Comparison of ENCODE assay signal across 14 cellular contexts in genomic region chr4:139767168-139767567, GRCh38.
DNase-seq lines count a peak whose midpoint lies in the region; ATAC-seq and TF ChIP-seq lines count a peak whose summit lies in the region.
"Had no signal": no experiment of that assay in that cellular context is flagged by ENCODE, and none has a peak within 500 bp of the region (broad histone marks: within the 10 kb centered on the region; RNA-seq: fewer than 3 reads in every experiment).

No MANE protein-coding gene starts in this region.

- H3K27me3 Mint-ChIP-seq in activated B cell treated with CpG ODN at 0.5 μM for 24 hours = peaks cover 5% of the 10 kb centered on the region

- TF ChIP-seq CTCF in AG09309 (IDR thresholded peaks at IDR 0.05; ENCODE audit: control insufficient read depth, insufficient read depth, low read depth, low read length, missing control alignments) = no peak
- no peak for TF ChIP-seq CTCF in KMS-11 (conservative IDR thresholded peaks at IDR 0.05; ENCODE audit: low read depth, low read length)
- TF ChIP-seq CTCF in activated B cell treated with CpG ODN at 0.5 μM for 24 hours (IDR thresholded peaks at IDR 0.05) = no peak

- POLR2A ChIA-PET in activated B cell treated with CpG ODN at 0.5 μM for 24 hours (lab: Charles Lee) = no interaction called here

- no peaks in the 10 kb centered on the region for H4K20me1 ChIP-seq in KMS-11 (ENCODE audit: insufficient read depth)

- H3K4me1 ChIP-seq in KMS-11 (ENCODE audit: low read depth, poor library complexity, severe bottlenecking) = peaks cover 49% of the 10 kb centered on the region

- no peak overlapping the region for H2AFZ ChIP-seq in KMS-11 (ENCODE audit: low read depth)

- no peak overlapping the region for H3K27ac Mint-ChIP-seq in activated B cell treated with CpG ODN at 0.5 μM for 24 hours
- H3K27ac Mint-ChIP-seq: T-cell had no signal

- H3K9me3 Mint-ChIP-seq in activated B cell treated with CpG ODN at 0.5 μM for 24 hours = no peaks in the 10 kb centered on the region
- H3K9me3 Mint-ChIP-seq: T-cell had no signal

- peaks cover 33% of the 10 kb centered on the region for H3K4me1 Mint-ChIP-seq in activated B cell treated with CpG ODN at 0.5 μM for 24 hours
- H3K4me1 Mint-ChIP-seq: T-cell had no signal

- no peak overlapping the region for H3K4me3 ChIP-seq in AG09309 (ENCODE audit: control insufficient read depth, low read depth, low read length)
- no peak overlapping the region for H3K4me3 ChIP-seq in KMS-11 (IDR thresholded peaks at IDR 0.05; ENCODE audit: insufficient read depth, low read depth, low read length)
- H3K4me3 ChIP-seq: esophagus muscularis mucosa, testis had no signal

- DNase-seq in AG09309 (ENCODE audit: low read depth) (peak; percentile 56), activated B cell treated with CpG ODN at 0.5 μM for 24 hours (no peak), kidney tubule cell (ENCODE audit: low spot score) (peak; percentile 84), erythroblast (lab: John Stamatoyannopoulos, UW) (no peak), NCI-H2196 (lab: John Stamatoyannopoulos, UW; ENCODE audit: unreplicated experiment) (no peak), left cardiac atrium (no peak)
- DNase-seq: activated CD4-positive, CD25-positive, alpha-beta regulatory T cell treated with anti-CD3 and anti-CD28 coated beads, Interleukin-2, amount 50 U/mL, for 72 hours; NCI-H1105; NCI-H2227 treated with DMSO at 0.1 percent for 48 hours; T-cell; testis had no signal

- H3K27me3 ChIP-seq in KMS-11 (ENCODE audit: insufficient read depth, low read depth) = no peaks in the 10 kb centered on the region
- H3K27me3 ChIP-seq: esophagus muscularis mucosa, testis had no signal

- TF ChIP-seq POLR2A in erythroblast (IDR thresholded peaks at IDR 0.05; ENCODE audit: low read length) = no peak

- intact Hi-C loops in activated B cell treated with CpG ODN at 0.5 μM for 24 hours (cut with micrococcal nuclease) = no loop called here
- intact Hi-C loops in left cardiac atrium (cut with DNase I) = no loop called here

- no peaks in the 10 kb centered on the region for H3K36me3 ChIP-seq in KMS-11 (ENCODE audit: insufficient read depth)
- H3K36me3 ChIP-seq: esophagus muscularis mucosa had no signal

- CTCF ChIA-PET in activated B cell treated with CpG ODN at 0.5 μM for 24 hours (lab: Charles Lee) = no interaction called here

- ATAC-seq in activated B cell treated with CpG ODN at 0.5 μM for 24 hours (ENCODE audit: low read depth) = peak; percentile 28
- no peak for ATAC-seq in HG03039 (IDR thresholded peaks at IDR 0.05; ENCODE audit: unreplicated experiment)
- ATAC-seq in left cardiac atrium = no peak
- ATAC-seq: T-cell had no signal

- no peaks in the 10 kb centered on the region for H3K36me3 Mint-ChIP-seq in activated B cell treated with CpG ODN at 0.5 μM for 24 hours (ENCODE audit: low read depth)
- H3K36me3 Mint-ChIP-seq: T-cell had no signal

- H3K27ac ChIP-seq in KMS-11 = no peak overlapping the region
- H3K27ac ChIP-seq: esophagus muscularis mucosa, testis had no signal

- peak overlapping the region; percentile 5 for H3K4me3 Mint-ChIP-seq in activated B cell treated with CpG ODN at 0.5 μM for 24 hours
- H3K4me3 Mint-ChIP-seq: T-cell had no signal

- H3K4me2 ChIP-seq in KMS-11 = peak overlapping the region; percentile 19; the same call in 1 of the 2 replicates

- no peak overlapping the region for H3K9ac ChIP-seq in KMS-11

- H3K79me2 ChIP-seq in KMS-11 (ENCODE audit: insufficient read depth, low read depth) = no peaks in the 10 kb centered on the region

Comparison
In these comparisons a context has a peak if more than half of its experiments do, and no peak if none do; other contexts are left out.
1. DNase-seq: peak in AG09309 (single experiment) and kidney tubule cell (single experiment); none in activated B cell treated with CpG ODN at 0.5 μM for 24 hours (single experiment), erythroblast (0 of 2), NCI-H2196 (single experiment) and left cardiac atrium (single experiment).